ENCODE assay signal across 21 cellular contexts in genomic region chr7:129556607-129557120, GRCh38. TPM values are rescaled to one million over a fixed set of nuclear protein-coding genes. Genes with fewer than 3 reads are reported as not detected.
"Had no signal": no experiment of that assay in that cellular context is flagged by ENCODE, and none has a peak within 500 bp of the region (broad histone marks: within the 10 kb centered on the region; RNA-seq: fewer than 3 reads in every experiment).

No MANE protein-coding gene starts in this region.

- H3K27me3 ChIP-seq: upper lobe of left lung, uterus had no signal

- H3K4me3 Mint-ChIP-seq: immature natural killer cell; naive thymus-derived CD8-positive, alpha-beta T cell had no signal

- H3K9ac ChIP-seq: parathyroid adenoma had no signal

- H3K9me3 ChIP-seq: esophagus muscularis mucosa, left ventricle myocardium inferior, psoas muscle, sigmoid colon, tibial artery, upper lobe of left lung, uterus had no signal

- H3K36me3 Mint-ChIP-seq: immature natural killer cell; naive thymus-derived CD8-positive, alpha-beta T cell had no signal

- ATAC-seq: foreskin keratinocyte; naive thymus-derived CD8-positive, alpha-beta T cell; psoas muscle had no signal

- H3K79me2 ChIP-seq: parathyroid adenoma had no signal

- H3K4me3 ChIP-seq: esophagus muscularis mucosa, left ventricle myocardium inferior, lung, psoas muscle, sigmoid colon, tibial artery, upper lobe of left lung, uterus had no signal

- H3K27ac Mint-ChIP-seq: naive thymus-derived CD8-positive, alpha-beta T cell had no signal

- H3K36me3 ChIP-seq: esophagus muscularis mucosa, left ventricle myocardium inferior, sigmoid colon, tibial artery, upper lobe of left lung, uterus had no signal

- DNase-seq: effector memory CD4-positive, alpha-beta T cell; foreskin keratinocyte; immature natural killer cell; left ventricle myocardium inferior; naive thymus-derived CD8-positive, alpha-beta T cell; nucleus accumbens; psoas muscle; retina; sigmoid colon; small intestine; stimulated activated CD4-positive, alpha-beta T cell treated with anti-CD3 and anti-CD28 coated beads, Interleukin-12 subunit alpha, Interleukin-12 subunit beta, amount 100 ng/mL, for 4 hours; stimulated activated CD4-positive, alpha-beta T cell treated with anti-CD3 and anti-CD28 coated beads, Interleukin-2, amount 100 ng/mL, for 48 hours; stimulated activated naive CD4-positive, alpha-beta T cell treated with Interleukin-2 at 50 U/mL for 16 hours; tibial artery; upper lobe of left lung; uterus had no signal

- H3K27ac ChIP-seq: epithelial cell of prostate, esophagus muscularis mucosa, foreskin keratinocyte, left ventricle myocardium inferior, parathyroid adenoma, psoas muscle, sigmoid colon, tibial artery, upper lobe of left lung, uterus had no signal

- H3K9me3 Mint-ChIP-seq: naive thymus-derived CD8-positive, alpha-beta T cell had no signal

- H3K4me1 ChIP-seq: foreskin keratinocyte, left ventricle myocardium inferior, parathyroid adenoma, sigmoid colon, uterus had no signal

- H2AFZ ChIP-seq: parathyroid adenoma had no signal

RNA-seq across cellular contexts. Expression of gene SMKR1, which starts 54.3 kb away (rescaled TPM):
- total RNA-seq: left ventricle myocardium inferior, mesenteric fat pad, sigmoid colon had no signal
